Comparison of ENCODE assay signal across 6 cellular contexts in the genomic region with DNA sequence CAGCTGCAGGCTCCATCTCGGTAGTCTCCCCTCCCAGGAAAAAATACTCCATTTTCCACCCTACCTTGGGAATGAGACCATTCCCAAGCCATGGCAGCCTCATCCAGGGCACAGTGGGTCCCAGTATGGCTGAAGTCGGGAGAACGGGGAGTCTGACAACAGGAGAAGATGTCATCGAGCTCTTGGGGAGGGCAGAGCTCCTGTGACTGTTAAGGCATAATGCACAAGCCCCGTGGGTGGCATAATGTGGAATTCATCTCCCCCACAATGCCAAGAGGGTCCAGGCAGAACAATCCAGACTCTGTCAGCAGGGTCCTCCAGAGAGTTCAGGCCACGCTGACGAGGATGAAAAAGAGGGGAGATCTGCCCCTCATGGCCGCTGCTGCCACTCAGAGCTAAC.
"Had no signal": no experiment of that assay in that cellular context is flagged by ENCODE, and none has a peak within 500 bp of the region (broad histone marks: within the 10 kb centered on the region; RNA-seq: fewer than 3 reads in every experiment).

No MANE protein-coding gene starts in this region.

- H3K9me3 Mint-ChIP-seq: IgD-negative memory B cell had no signal

- H3K27me3 Mint-ChIP-seq: IgD-negative memory B cell had no signal

- H3K36me3 Mint-ChIP-seq: IgD-negative memory B cell had no signal

- H3K4me3 ChIP-seq: K562 had no signal

- H3K4me3 Mint-ChIP-seq: IgD-negative memory B cell had no signal

- H3K4me1 Mint-ChIP-seq: IgD-negative memory B cell had no signal

- H3K27ac ChIP-seq: HL-60 had no signal

- DNase-seq: IMR-90, KBM-7 had no signal

- ATAC-seq: HepG2, K562 had no signal

- H3K27ac Mint-ChIP-seq: IgD-negative memory B cell had no signal
